ENCODE assay signal across 1 cellular context in genomic region chr9:95157491-95158151, GRCh38.
A peak's percentile ranks its signal among the peaks of the same experiment; 100 is the strongest.
TF ChIP-seq lines count a peak whose summit lies in the region.

No MANE protein-coding gene starts in this region.

TF ChIP-seq in SK-N-SH, 30 proteins besides CTCF, POLR2A, EP300 and RAD21 (continued from another document):
- TF ChIP-seq IRF3 (IDR thresholded peaks at IDR 0.05; ENCODE audit: low read depth, low read length): no peak
- 0 out of 2 replicates have a peak, but pooled peaks have one; percentile 25 for TF ChIP-seq MAX (IDR thresholded peaks at IDR 0.05; ENCODE audit: low read depth)
- TF ChIP-seq RCOR1 (IDR thresholded peaks at IDR 0.05; ENCODE audit: low read length): peak; percentile 89
